In the genomic region with DNA sequence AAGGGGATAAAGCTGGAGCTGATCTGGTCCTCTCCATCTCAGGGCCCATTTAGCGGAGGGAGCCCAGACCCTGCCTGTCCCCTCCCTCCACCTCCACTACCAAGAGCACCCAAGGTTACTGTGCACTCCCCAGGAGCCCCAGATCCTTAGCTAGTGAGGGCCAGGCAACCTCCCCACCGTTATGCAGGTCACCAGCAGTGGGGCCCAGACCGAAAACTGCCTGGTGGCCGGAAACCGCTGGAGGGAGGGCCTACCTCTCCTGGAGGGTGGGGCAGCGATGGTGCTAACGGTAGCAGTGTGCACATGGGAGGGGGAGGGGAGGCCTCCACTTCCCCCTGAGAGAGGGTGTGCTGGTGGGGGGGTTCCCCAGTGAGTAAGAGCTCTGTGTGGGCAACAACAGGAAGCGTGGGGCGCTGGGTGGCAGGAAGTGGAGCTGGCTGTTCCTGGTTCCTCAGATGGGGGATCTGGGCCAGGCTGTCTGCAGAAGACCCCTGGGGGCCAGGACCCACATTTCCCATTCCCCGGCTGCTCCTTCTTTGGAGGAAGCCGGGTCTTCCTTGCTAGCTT, we compare ENCODE assay signal across 8 cellular contexts. TPM values are rescaled to one million over a fixed set of nuclear protein-coding genes. Genes with fewer than 3 reads are reported as not detected.
DNase-seq lines count a peak whose midpoint lies in the region; ATAC-seq and TF ChIP-seq lines count a peak whose summit lies in the region.

No MANE protein-coding gene starts in this region.

- H3K4me3 Mint-ChIP-seq in natural killer cell treated with Interleukin-12 subunit alpha and Interleukin-12 subunit beta and Interleukin-15 and Interleukin-18, amount 100 ng/mL, for 72 hours = peak overlapping the region; percentile 90

- H3K27ac Mint-ChIP-seq in natural killer cell treated with Interleukin-12 subunit alpha and Interleukin-12 subunit beta and Interleukin-15 and Interleukin-18, amount 100 ng/mL, for 72 hours = peak overlapping the region; percentile 100

- no peak for TF ChIP-seq POLR2A in testis (IDR thresholded peaks at IDR 0.05)

- no peaks in the 10 kb centered on the region for H3K36me3 Mint-ChIP-seq in natural killer cell treated with Interleukin-12 subunit alpha and Interleukin-12 subunit beta and Interleukin-15 and Interleukin-18, amount 100 ng/mL, for 72 hours

- no peaks in the 10 kb centered on the region for H3K27me3 Mint-ChIP-seq in natural killer cell treated with Interleukin-12 subunit alpha and Interleukin-12 subunit beta and Interleukin-15 and Interleukin-18, amount 100 ng/mL, for 72 hours

- peak; percentile 38 for ATAC-seq in HG03520 (IDR thresholded peaks at IDR 0.05; ENCODE audit: unreplicated experiment)
- peak; percentile 74 to 76 for ATAC-seq in activated CD4-positive, CD25-positive, alpha-beta regulatory T cell treated with anti-CD3 and anti-CD28 coated beads, Interleukin-2, amount 50 U/mL, for 24 hours
- ATAC-seq in natural killer cell treated with Interleukin-12 subunit alpha and Interleukin-12 subunit beta and Interleukin-15 and Interleukin-18, amount 100 ng/mL, for 72 hours = peak; percentile 84

- H3K4me1 ChIP-seq in testis = peaks cover 12% of the 10 kb centered on the region

- H3K9me3 ChIP-seq in testis = no peaks in the 10 kb centered on the region

- no peak overlapping the region for H3K4me3 ChIP-seq in choroid plexus epithelial cell (ENCODE audit: low read depth, low read length)
- no peak overlapping the region for H3K4me3 ChIP-seq in testis

- peaks cover 64 to 73% of the 10 kb centered on the region in 2 donors for H3K4me1 Mint-ChIP-seq in natural killer cell treated with Interleukin-12 subunit alpha and Interleukin-12 subunit beta and Interleukin-15 and Interleukin-18, amount 100 ng/mL, for 72 hours (ENCODE audit: low read depth in 2 of 2)

- peak overlapping the region in 1 of 2 donors; percentile 56 for H3K27ac ChIP-seq in testis

- no peaks in the 10 kb centered on the region for H3K27me3 ChIP-seq in testis

- 83 to 89% methylated on average over 4 to 11 of the region's 11 CpGs for whole genome bisulfite sequencing in testis, 2 donors

- TF ChIP-seq CTCF in choroid plexus epithelial cell (conservative IDR thresholded peaks at IDR 0.05; ENCODE audit: low read depth, low read length) (no peak), testis (IDR thresholded peaks at IDR 0.05) (no peak)

- intact Hi-C loops in testis (cut with DNase I; ENCODE audit: low total_unique reads) = no loop called here

- no peaks in the 10 kb centered on the region for H3K36me3 ChIP-seq in testis (ENCODE audit: low read depth, missing control alignments)

- no peaks in the 10 kb centered on the region for H3K9me3 Mint-ChIP-seq in natural killer cell treated with Interleukin-12 subunit alpha and Interleukin-12 subunit beta and Interleukin-15 and Interleukin-18, amount 100 ng/mL, for 72 hours

- peak; percentile 88 for DNase-seq in GM19238 (ENCODE audit: insufficient read length, low spot score)
- DNase-seq in choroid plexus epithelial cell (ENCODE audit: low read depth) = peak; percentile 35
- peak; percentile 99 for DNase-seq in natural killer cell treated with Interleukin-12 subunit alpha and Interleukin-12 subunit beta and Interleukin-15 and Interleukin-18, amount 100 ng/mL, for 72 hours (ENCODE audit: low spot score)
- peak; percentile 62 for DNase-seq in testis
- DNase-seq in NCI-H1930 (lab: John Stamatoyannopoulos, UW) = no peak
- no peak for DNase-seq in NCI-H748 treated with DMSO at 0.1 percent for 48 hours (lab: John Stamatoyannopoulos, UW)

RNA-seq across cellular contexts. Expression of a gene that starts 4.4 kb away (rescaled TPM):
- 100 to 1,000 TPM; 280 to 380 TPM for total RNA-seq in natural killer cell treated with Interleukin-12 subunit alpha and Interleukin-12 subunit beta and Interleukin-15 and Interleukin-18, amount 100 ng/mL, for 72 hours
- total RNA-seq in testis = 10 to 100 TPM; 11.1 to 15.8 TPM
- polyA plus RNA-seq in testis (ENCODE audit: insufficient read depth, low read depth, low replicate concordance) = 13.9 TPM

RNA-seq across cellular contexts. Expression of a gene that starts 35.8 kb away (rescaled TPM):
- under 1 TPM; 0.62 to 0.81 TPM for total RNA-seq in natural killer cell treated with Interleukin-12 subunit alpha and Interleukin-12 subunit beta and Interleukin-15 and Interleukin-18, amount 100 ng/mL, for 72 hours
- 10 to 100 TPM; 15.5 to 47.4 TPM for total RNA-seq in testis
- 72.0 TPM for polyA plus RNA-seq in testis (ENCODE audit: insufficient read depth, low read depth, low replicate concordance)

Comparison
In these comparisons a context has a peak if more than half of its experiments do, and no peak if none do; other contexts are left out.
1. DNase-seq: peak in GM19238 (single experiment), choroid plexus epithelial cell (single experiment), natural killer cell treated with Interleukin-12 subunit alpha and Interleukin-12 subunit beta and Interleukin-15 and Interleukin-18, amount 100 ng/mL, for 72 hours (single experiment) and testis (single experiment); none in NCI-H1930 (0 of 2) and NCI-H748 treated with DMSO at 0.1 percent for 48 hours (single experiment).
2. RNA of a gene that starts 4.4 kb away (total RNA-seq): 280 to 380 TPM in natural killer cell treated with Interleukin-12 subunit alpha and Interleukin-12 subunit beta and Interleukin-15 and Interleukin-18, amount 100 ng/mL, for 72 hours; 11.1 to 15.8 TPM in testis; every median in the first group is over 10 times any median in the second.
3. RNA of a gene that starts 35.8 kb away (total RNA-seq): 15.5 to 47.4 TPM in testis; 0.62 to 0.81 TPM in natural killer cell treated with Interleukin-12 subunit alpha and Interleukin-12 subunit beta and Interleukin-15 and Interleukin-18, amount 100 ng/mL, for 72 hours; every median in the first group is over 4 times any median in the second.
4. Peak in every context shown above with its lines, with median percentiles within 50 percentile points of each other: ATAC-seq.